In genomic region chr12:45730842-45731336, GRCh38 we compare ENCODE assay signal across 8 cellular contexts. TPM values are rescaled to one million over a fixed set of nuclear protein-coding genes. Genes with fewer than 3 reads are reported as not detected.
DNase-seq lines count a peak whose midpoint lies in the region; ATAC-seq and TF ChIP-seq lines count a peak whose summit lies in the region.

No MANE protein-coding gene starts in this region.

- peaks cover 2% of the 10 kb centered on the region for H3K79me1 ChIP-seq in mesenchymal stem cell (replicated peaks; ENCODE audit: low read length, poor library complexity, severe bottlenecking)

- POLR2A ChIA-PET in PC-3 (lab: Charles Lee; ENCODE audit: unreplicated experiment): no interaction called here

- no peak for ATAC-seq in PC-3
- no peak for ATAC-seq in central memory CD8-positive, alpha-beta T cell (replicated peaks; ENCODE audit: extremely low read depth, poor library complexity, severe bottlenecking)
- ATAC-seq in sciatic nerve: no peak

- H3K27ac Mint-ChIP-seq in central memory CD8-positive, alpha-beta T cell (ENCODE audit: low read depth): peak overlapping the region; percentile 99

- H3K4me1 ChIP-seq in PC-3 (ENCODE audit: insufficient read depth, low read length) (peaks cover 21% of the 10 kb centered on the region), mesenchymal stem cell (ENCODE audit: control insufficient read depth, insufficient read depth, low read depth, low read length) (peaks cover 1% of the 10 kb centered on the region), thyroid gland (peaks cover 28 to 34% of the 10 kb centered on the region in 2 donors)

- H3K27me3 ChIP-seq in PC-3 (ENCODE audit: low read length): no peaks in the 10 kb centered on the region
- H3K27me3 ChIP-seq in mesenchymal stem cell (ENCODE audit: control insufficient read depth in 1 of 2, insufficient read depth in 1 of 2, low read length in 2 of 2): no peaks in the 10 kb centered on the region
- H3K27me3 ChIP-seq in thyroid gland: no peaks in the 10 kb centered on the region

- no peak overlapping the region for H3K14ac ChIP-seq in mesenchymal stem cell (ENCODE audit: low read length in 2 of 2)

- TSS peak; percentile 38 for BruUV-seq in PC-3 (replicated peaks; lab: Mats Ljungman, UMichigan)

- H2BK15ac ChIP-seq in mesenchymal stem cell (ENCODE audit: low read depth, poor library complexity, severe bottlenecking): no peak overlapping the region

- no peaks in the 10 kb centered on the region for H4K20me1 ChIP-seq in PC-3 (ENCODE audit: low read length)

- no peak overlapping the region for H3K4ac ChIP-seq in mesenchymal stem cell (ENCODE audit: low read depth in 1 of 2, low read length in 2 of 2)

- H3K4me1 Mint-ChIP-seq in central memory CD8-positive, alpha-beta T cell: peaks cover 46% of the 10 kb centered on the region

- no peak for DNase-seq in GM12864 (ENCODE audit: low read depth)
- peak; percentile 17 for DNase-seq in PC-3
- DNase-seq in central memory CD8-positive, alpha-beta T cell (ENCODE audit: low spot score in 2 of 2): no peak
- DNase-seq in mesenchymal stem cell: no peak
- peak; percentile 13 to 17 for DNase-seq in thyroid gland
- DNase-seq in NCI-H2196 (lab: John Stamatoyannopoulos, UW; ENCODE audit: unreplicated experiment): no peak
- no peak for DNase-seq in sciatic nerve (ENCODE audit: low spot score)

- H3K27ac ChIP-seq in 22Rv1 (peak overlapping the region; percentile 99), PC-3 (ENCODE audit: low read length) (peak overlapping the region; percentile 69), mesenchymal stem cell (ENCODE audit: low read length, poor library complexity, severe bottlenecking) (peak overlapping the region; percentile 85), thyroid gland (peak overlapping the region; percentile 97 to 100 (median 99))

- H3K4me2 ChIP-seq in PC-3 (ENCODE audit: low read length): peak overlapping the region; percentile 93
- H3K4me2 ChIP-seq in mesenchymal stem cell (ENCODE audit: low read length, poor library complexity, severe bottlenecking): peak overlapping the region; percentile 68

- no peak overlapping the region for H2AK5ac ChIP-seq in mesenchymal stem cell (ENCODE audit: low read length, severe bottlenecking)

- no peak overlapping the region for H2BK120ac ChIP-seq in mesenchymal stem cell (ENCODE audit: low read depth, low read length)

- H4K8ac ChIP-seq in mesenchymal stem cell (ENCODE audit: low read length): no peak overlapping the region

- H3K18ac ChIP-seq in mesenchymal stem cell (ENCODE audit: low read depth in 1 of 2, low read length in 2 of 2): no peak overlapping the region

- H3K27me3 Mint-ChIP-seq in central memory CD8-positive, alpha-beta T cell: no peaks in the 10 kb centered on the region

- H4K91ac ChIP-seq in mesenchymal stem cell (ENCODE audit: low read length): no peak overlapping the region

- CTCF ChIA-PET in PC-3 (lab: Charles Lee): interaction anchor here (0.6 kb wide), 1 partner anchor 15 kb away, joined by 4 read pairs; no protein-coding TSS in a partner anchor

- H3K9me3 ChIP-seq in PC-3 (ENCODE audit: low read length): no peaks in the 10 kb centered on the region
- no peaks in the 10 kb centered on the region for H3K9me3 ChIP-seq in mesenchymal stem cell (ENCODE audit: control insufficient read depth, low read length)
- no peaks in the 10 kb centered on the region for H3K9me3 ChIP-seq in thyroid gland

- no peaks in the 10 kb centered on the region for H3K36me3 ChIP-seq in PC-3 (ENCODE audit: low read depth, low read length)
- peaks cover 2 to 3% of the 10 kb centered on the region in 2 experiments for H3K36me3 ChIP-seq in mesenchymal stem cell (ENCODE audit: control insufficient read depth in 1 of 2, insufficient read depth in 2 of 2, low read depth in 1 of 2, low read length in 2 of 2)
- no peaks in the 10 kb centered on the region for H3K36me3 ChIP-seq in thyroid gland

- no peak overlapping the region for H2BK12ac ChIP-seq in mesenchymal stem cell (ENCODE audit: low read length in 2 of 2)

- H3K4me3 Mint-ChIP-seq in central memory CD8-positive, alpha-beta T cell: peak overlapping the region; percentile 88

- H3F3A ChIP-seq in PC-3 (ENCODE audit: low read length, unreplicated experiment): no peaks in the 10 kb centered on the region

- H3K36me3 Mint-ChIP-seq in central memory CD8-positive, alpha-beta T cell (ENCODE audit: insufficient read depth): peaks cover 26% of the 10 kb centered on the region

- peak in 1 of 2 donors; percentile 6 for TF ChIP-seq POLR2A in thyroid gland (IDR thresholded peaks at IDR 0.05)

- TF ChIP-seq CTCF in 22Rv1 (IDR thresholded peaks at IDR 0.05): no peak
- TF ChIP-seq CTCF in GM12864 (IDR thresholded peaks at IDR 0.05; ENCODE audit: low read depth, low read length, missing control alignments): no peak
- no peak for TF ChIP-seq CTCF in PC-3 (conservative IDR thresholded peaks at IDR 0.05; ENCODE audit: low read depth, low read length)
- TF ChIP-seq CTCF in thyroid gland (IDR thresholded peaks at IDR 0.05): no peak

- no peak overlapping the region for H2BK5ac ChIP-seq in mesenchymal stem cell (ENCODE audit: low read depth, low read length, poor library complexity, severe bottlenecking)

- WGBS in mesenchymal stem cell: 0% methylated on average over 2 of the region's 14 CpGs
- 0% methylated on average over 14 of the region's 14 CpGs for WGBS in thyroid gland, 2 donors

- peaks cover 71% of the 10 kb centered on the region for H3K79me2 ChIP-seq in PC-3 (ENCODE audit: low read length)

- H2AFZ ChIP-seq in PC-3 (ENCODE audit: low read length) (peak overlapping the region; percentile 67), mesenchymal stem cell (ENCODE audit: low read depth, low read length) (no peak overlapping the region)

- peak overlapping the region; percentile 91 for H3K4me3 ChIP-seq in GM12864 (ENCODE audit: low read depth, low read length)
- peak overlapping the region; percentile 89 for H3K4me3 ChIP-seq in PC-3 (ENCODE audit: low read length)
- peak overlapping the region; percentile 83 to 87 for H3K4me3 ChIP-seq in mesenchymal stem cell (ENCODE audit: insufficient read depth in 1 of 2, low read depth in 1 of 2, low read length in 2 of 2)
- H3K4me3 ChIP-seq in thyroid gland (replicated peaks in 1 of 3): peak overlapping the region; percentile 39 to 95 (median 71)

- peak overlapping the region; percentile 91 for H3K9ac ChIP-seq in PC-3 (ENCODE audit: low read length)
- peak overlapping the region; percentile 97 for H3K9ac ChIP-seq in mesenchymal stem cell (ENCODE audit: low read length)

- no peak overlapping the region for H3K23ac ChIP-seq in mesenchymal stem cell (ENCODE audit: low read length in 2 of 2)

- intact Hi-C loops in PC-3 (cut with micrococcal nuclease) (no loop called here), thyroid gland (cut with DNase I) (no loop called here), sciatic nerve (cut with DNase I) (loop anchor here (5.0 kb wide), 1 partner anchor 651 kb away; no protein-coding TSS in a partner anchor)

- no peaks in the 10 kb centered on the region for H3K9me3 Mint-ChIP-seq in central memory CD8-positive, alpha-beta T cell

- no peaks in the 10 kb centered on the region for H3K9me2 ChIP-seq in PC-3 (replicated peaks; ENCODE audit: low read length)

RNA-seq across cellular contexts. Expression of gene ARID2, which starts 1.4 kb away (rescaled TPM):
- total RNA-seq in PC-3 (2014; rRNA removed) (15.4 and 25.0 TPM in 2 replicates), thyroid gland (10 to 100 TPM; 44.7 to 69.2 (median 50.6) TPM), sciatic nerve (42.8 TPM)
- polyA plus RNA-seq in mesenchymal stem cell (2013, experiment 1 of 2): 7.0 TPM
- 6.9 TPM for polyA plus RNA-seq in mesenchymal stem cell (2013, experiment 2 of 2)

Comparison
In these comparisons a context has a peak if more than half of its experiments do, and no peak if none do; other contexts are left out.
1. DNase-seq: peak in PC-3 (single experiment) and thyroid gland (2 of 2); none in GM12864 (single experiment), central memory CD8-positive, alpha-beta T cell (0 of 2), mesenchymal stem cell (single experiment), NCI-H2196 (single experiment) and sciatic nerve (single experiment).
2. Peak in every context shown above with its lines, with median percentiles within 50 percentile points of each other: H3K27ac ChIP-seq and H3K4me3 ChIP-seq.